26 cellular contexts compared by ENCODE assay signal in the genomic region with DNA sequence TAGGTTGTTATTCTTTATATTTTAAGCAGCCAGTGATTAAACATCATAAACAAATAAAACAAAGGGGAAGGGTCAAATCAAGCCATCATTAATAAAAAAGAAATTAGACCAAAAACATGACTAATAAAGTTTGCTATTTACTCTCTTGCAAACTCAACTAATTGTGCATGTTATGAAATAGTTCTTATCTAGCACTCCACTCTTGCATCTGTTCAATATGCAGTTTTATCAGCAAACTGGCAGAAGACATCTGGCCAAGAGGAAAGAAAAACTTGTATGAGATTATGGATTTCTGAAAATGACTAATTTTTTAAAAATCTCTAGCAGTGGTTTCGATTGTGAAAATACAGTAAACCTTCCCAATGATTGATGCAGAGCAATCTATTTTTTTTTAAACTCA.
"Had no signal": no experiment of that assay in that cellular context is flagged by ENCODE, and none has a peak within 500 bp of the region (broad histone marks: within the 10 kb centered on the region; RNA-seq: fewer than 3 reads in every experiment).

No MANE protein-coding gene starts in this region.

- DNase-seq: activated B cell treated with CpG ODN at 0.5 μM for 24 hours; activated CD4-positive, alpha-beta T cell treated with anti-CD3 and anti-CD28 coated beads, Interleukin-2, amount 50 U/mL, for 1 hour; activated naive CD4-positive, alpha-beta T cell treated with Interleukin-2 at 50 U/mL for 16 hours; activated naive CD8-positive, alpha-beta T cell treated with anti-CD3 and anti-CD28 coated beads, Interleukin-2, amount 10 ng/mL, durations not matched to agents 7 days and 5 days; activated T-cell treated with anti-CD3 and anti-CD28 coated beads for 4 hours; activated T-cell treated with anti-CD3 and anti-CD28 coated beads, Interleukin-2, amount 50 U/mL, for 72 hours; amniotic stem cell; brain microvascular endothelial cell; dorsolateral prefrontal cortex; effector memory CD8-positive, alpha-beta T cell; foreskin melanocyte; kidney; naive thymus-derived CD8-positive, alpha-beta T cell; nucleus accumbens; pancreas; stimulated activated CD4-positive, alpha-beta T cell treated with anti-CD3 and anti-CD28 coated beads, Interleukin-1b, Interleukin-23, amount 100 ng/mL, for 48 hours; stimulated activated naive B cell treated with anti-CD40 and anti-IgM and Interleukin-4, amounts not matched to agents 10 μg/mL and 1 μg/mL and 100 μg/mL, for 72 hours; SW 1271; T-helper 9 cell; tibial artery; upper lobe of right lung had no signal

- H3K27me3 ChIP-seq: brain microvascular endothelial cell, dorsolateral prefrontal cortex, pancreas, suprapubic skin, tibial artery, upper lobe of right lung had no signal

- H3K36me3 ChIP-seq: brain microvascular endothelial cell, pancreas, prostate gland, suprapubic skin, tibial artery, upper lobe of right lung had no signal

- H3K4me1 ChIP-seq: pancreas, prostate gland, suprapubic skin, tibial artery, upper lobe of right lung had no signal

- ATAC-seq: activated T-cell treated with anti-CD3 and anti-CD28 coated beads, Interleukin-2, amount 50 U/mL, for 72 hours; effector memory CD8-positive, alpha-beta T cell; esophagus mucosa; naive thymus-derived CD8-positive, alpha-beta T cell; pancreas; stimulated activated naive B cell treated with anti-CD40 and anti-IgM and Interleukin-4, amounts not matched to agents 10 μg/mL and 1 μg/mL and 100 μg/mL, for 72 hours; upper lobe of right lung had no signal

- H3K9me3 ChIP-seq: pancreas, prostate gland, suprapubic skin, tibial artery, upper lobe of right lung had no signal

- H3K27ac ChIP-seq: brain microvascular endothelial cell, coronary artery, dorsolateral prefrontal cortex, pancreas, prostate gland, suprapubic skin, tibial artery, upper lobe of right lung had no signal

- H3K4me3 ChIP-seq: coronary artery, dorsolateral prefrontal cortex, pancreas, prostate gland, smooth muscle cell, suprapubic skin, tibial artery, upper lobe of right lung had no signal

- H3K4me2 ChIP-seq: smooth muscle cell had no signal
